19 cellular contexts compared by ENCODE assay signal in the genomic region with DNA sequence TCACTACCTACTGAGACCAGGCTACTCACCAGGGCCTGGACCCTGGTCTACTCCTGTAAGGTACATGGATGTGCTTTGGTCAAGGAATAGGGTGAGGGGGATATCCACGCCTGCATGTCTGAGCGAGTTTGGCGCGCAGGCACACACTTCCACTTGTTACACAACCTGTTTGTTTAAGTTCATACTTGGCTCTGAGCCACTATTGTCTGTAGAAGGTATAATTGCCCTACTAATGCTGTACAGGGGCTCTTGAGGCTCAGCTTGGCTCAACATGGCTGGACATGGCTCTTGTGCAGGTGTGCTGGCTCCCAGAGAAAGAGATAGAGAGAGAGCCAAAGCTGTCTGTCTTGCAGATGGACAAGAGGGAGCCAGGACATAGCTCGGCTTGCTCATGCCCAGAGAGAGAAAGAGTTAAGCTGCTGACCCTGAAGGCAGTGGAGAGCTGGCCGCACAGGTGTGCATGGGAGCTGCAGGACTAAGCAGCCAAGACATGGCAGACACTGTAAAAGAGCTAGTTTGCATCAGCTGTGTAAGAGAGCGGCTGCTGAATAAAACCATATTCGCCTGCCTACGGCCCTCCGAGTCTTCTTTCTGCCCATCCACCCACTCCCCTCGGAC. TPM values are rescaled to one million over a fixed set of nuclear protein-coding genes. Genes with fewer than 3 reads are reported as not detected.
DNase-seq lines count a peak whose midpoint lies in the region; ATAC-seq and TF ChIP-seq lines count a peak whose summit lies in the region.
"Had no signal": no experiment of that assay in that cellular context is flagged by ENCODE, and none has a peak within 500 bp of the region (broad histone marks: within the 10 kb centered on the region; RNA-seq: fewer than 3 reads in every experiment).

No MANE protein-coding gene starts in this region.

- H3K9me3 ChIP-seq in Karpas-422 (ENCODE audit: low read length), result no peaks in the 10 kb centered on the region; the same call in 1 of the 2 replicates
- H3K9me3 ChIP-seq: SJCRH30 had no signal

- H3K4me3 ChIP-seq in Karpas-422 (ENCODE audit: low read length), result no peak overlapping the region
- H3K4me3 ChIP-seq: SJCRH30, stomach had no signal

- no peak overlapping the region for H3K27ac ChIP-seq in foreskin keratinocyte
- no peak overlapping the region for H3K27ac ChIP-seq in Karpas-422 (ENCODE audit: low read length)
- H3K27ac ChIP-seq: SJCRH30, stomach had no signal

- H4K20me1 ChIP-seq in Karpas-422 (ENCODE audit: insufficient read depth, low read depth, low read length), result no peaks in the 10 kb centered on the region

- no peak overlapping the region for H3K4me2 ChIP-seq in Karpas-422 (ENCODE audit: low read depth, low read length, poor library complexity, severe bottlenecking)

- TF ChIP-seq CTCF in foreskin keratinocyte (conservative IDR thresholded peaks at IDR 0.05), result no peak

- no peak overlapping the region for H2AFZ ChIP-seq in Karpas-422 (ENCODE audit: low read length)

- H3K9me2 ChIP-seq in Karpas-422 (replicated peaks; ENCODE audit: insufficient read depth, low read length), result no peaks in the 10 kb centered on the region

- no peak overlapping the region for H3K9ac ChIP-seq in Karpas-422 (ENCODE audit: low read length)

- no peaks in the 10 kb centered on the region for H3K4me1 ChIP-seq in foreskin keratinocyte
- no peaks in the 10 kb centered on the region for H3K4me1 ChIP-seq in Karpas-422 (ENCODE audit: low read length)
- H3K4me1 ChIP-seq: SJCRH30, stomach had no signal

- ATAC-seq in foreskin keratinocyte (no peak), HG02973 (IDR thresholded peaks at IDR 0.05; ENCODE audit: unreplicated experiment) (no peak)
- ATAC-seq: activated CD4-positive, CD25-positive, alpha-beta regulatory T cell treated with anti-CD3 and anti-CD28 coated beads, Interleukin-2, amount 50 U/mL, for 24 hours had no signal

- H3K27me3 ChIP-seq in foreskin keratinocyte, result peaks cover 12% of the 10 kb centered on the region
- no peaks in the 10 kb centered on the region for H3K27me3 ChIP-seq in Karpas-422 (ENCODE audit: low read length)

- peak; percentile 23 for DNase-seq in COR-L47 (lab: John Stamatoyannopoulos, UW)
- DNase-seq in MV-4-11 (lab: John Stamatoyannopoulos, UW), result peak; percentile 5
- DNase-seq in NCI-H774 (lab: John Stamatoyannopoulos, UW), result peak; percentile 31
- peak; percentile 23 to 32 for DNase-seq in foreskin keratinocyte
- no peak for DNase-seq in activated naive CD4-positive, alpha-beta T cell treated with anti-CD3 and anti-CD28 coated beads, Interleukin-2, amount 50 U/mL, for 16 hours
- DNase-seq in Karpas-422, result no peak
- no peak for DNase-seq in activated CD4-positive, CD25-positive, alpha-beta regulatory T cell treated with anti-CD3 and anti-CD28 coated beads, Interleukin-2, amount 50 U/mL, for 72 hours
- DNase-seq: activated CD8-positive, alpha-beta memory T cell treated with anti-CD3 and anti-CD28 coated beads, Interleukin-2, amount 50 U/mL, for 4 hours; activated naive CD4-positive, alpha-beta T cell; naive B cell; NCI-H226; SJCRH30; stomach had no signal

- no peaks in the 10 kb centered on the region for H3K79me2 ChIP-seq in Karpas-422 (ENCODE audit: low read length)

- no peaks in the 10 kb centered on the region for H3K36me3 ChIP-seq in Karpas-422 (ENCODE audit: insufficient read depth, low read length)
- H3K36me3 ChIP-seq: SJCRH30, stomach had no signal

RNA-seq across cellular contexts. Expression of gene NPPC, which starts 35.2 kb away (rescaled TPM):
- not detected in 2 replicates for total RNA-seq in foreskin keratinocyte
- not detected in 2 replicates for polyA plus RNA-seq in foreskin keratinocyte
- total RNA-seq in Karpas-422 (2014; rRNA removed; shearing (Covaris generic); ENCODE audit: low replicate concordance), result not detected in 2 replicates
- total RNA-seq: H4, OCI-LY7, pulmonary artery endothelial cell had no signal
- polyA plus RNA-seq: liver had no signal

Comparison
In these comparisons a context has a peak if more than half of its experiments do, and no peak if none do; other contexts are left out.
1. DNase-seq: peak in COR-L47 (single experiment), MV-4-11 (single experiment), NCI-H774 (single experiment) and foreskin keratinocyte (2 of 2); none in activated naive CD4-positive, alpha-beta T cell treated with anti-CD3 and anti-CD28 coated beads, Interleukin-2, amount 50 U/mL, for 16 hours (single experiment), Karpas-422 (single experiment) and activated CD4-positive, CD25-positive, alpha-beta regulatory T cell treated with anti-CD3 and anti-CD28 coated beads, Interleukin-2, amount 50 U/mL, for 72 hours (single experiment).